In genomic region chr9:123087359-123087888, GRCh38 we compare ENCODE assay signal across 12 cellular contexts. TPM values are rescaled to one million over a fixed set of nuclear protein-coding genes. Genes with fewer than 3 reads are reported as not detected.
"Had no signal": no experiment of that assay in that cellular context is flagged by ENCODE, and none has a peak within 500 bp of the region (broad histone marks: within the 10 kb centered on the region; RNA-seq: fewer than 3 reads in every experiment).

No MANE protein-coding gene starts in this region.

- DNase-seq: activated CD4-positive, alpha-beta memory T cell treated with anti-CD3 and anti-CD28 coated beads for 36 hours; activated gamma-delta T cell treated with Interleukin-2 at 50 U/mL for 16 hours; activated naive CD8-positive, alpha-beta T cell treated with anti-CD3 and anti-CD28 coated beads for 36 hours; activated T-cell treated with anti-CD3 and anti-CD28 coated beads, Interleukin-2, amount 50 U/mL, for 4 hours; immature natural killer cell; left colon; mesenchymal stem cell; stimulated activated CD4-positive, alpha-beta T cell treated with anti-CD3 and anti-CD28 coated beads, Interleukin-4, amount 100 ng/mL, for 4 hours; T1000; thyroid gland had no signal

- H3K27me3 ChIP-seq: thyroid gland had no signal

- H3K4me3 ChIP-seq: thyroid gland had no signal

- H3K9me3 ChIP-seq: thyroid gland had no signal

- H3K27ac ChIP-seq: thyroid gland had no signal

- ATAC-seq: activated T-cell treated with anti-CD3 and anti-CD28 coated beads, Interleukin-2, amount 50 U/mL, for 4 hours; esophagus mucosa; left colon; natural killer cell treated with Interleukin-12 subunit alpha and Interleukin-12 subunit beta and Interleukin-15 and Interleukin-18, amount 100 ng/mL, for 72 hours had no signal

RNA-seq across cellular contexts. Expression of gene GPR21, which starts 54.0 kb away (rescaled TPM):
- polyA plus RNA-seq: immature natural killer cell had no signal
